ENCODE assay signal across 9 cellular contexts in genomic region chr14:103629503-103630121, GRCh38. TPM values are rescaled to one million over a fixed set of nuclear protein-coding genes. Genes with fewer than 3 reads are reported as not detected.
DNase-seq lines count a peak whose midpoint lies in the region; ATAC-seq, FAIRE-seq and TF ChIP-seq lines count a peak whose summit lies in the region.
"Had no signal": no experiment of that assay in that cellular context is flagged by ENCODE, and none has a peak within 500 bp of the region (broad histone marks: within the 10 kb centered on the region; RNA-seq: fewer than 3 reads in every experiment).

No MANE protein-coding gene starts in this region.

- H3K27ac ChIP-seq in neural progenitor cell: peak overlapping the region; percentile 79

- peaks cover 12% of the 10 kb centered on the region for H3F3A ChIP-seq in neural progenitor cell (ENCODE audit: low read depth)

- no peaks in the 10 kb centered on the region for H3K27me3 Mint-ChIP-seq in activated T-helper 2 cell treated with anti-CD3 and anti-CD28 coated beads, Interferon-gamma antibody, Interleukin-2, Interleukin-4, amounts not matched to agents 10 μg/mL and 5 μg/mL and 100 μg/mL, durations not matched to agents 14 hours and 24 hours and 36 hours (ENCODE audit: low read depth)
- H3K27me3 Mint-ChIP-seq in neural progenitor cell (ENCODE audit: insufficient read depth, low read depth): peaks cover 6% of the 10 kb centered on the region

- peak; percentile 24 for ATAC-seq in GM21737 (IDR thresholded peaks at IDR 0.05; ENCODE audit: unreplicated experiment)
- no peak for ATAC-seq in HG02623 (IDR thresholded peaks at IDR 0.05; ENCODE audit: unreplicated experiment)

- H3K9me3 Mint-ChIP-seq in activated T-helper 2 cell treated with anti-CD3 and anti-CD28 coated beads, Interferon-gamma antibody, Interleukin-2, Interleukin-4, amounts not matched to agents 10 μg/mL and 5 μg/mL and 100 μg/mL, durations not matched to agents 14 hours and 24 hours and 36 hours: no peaks in the 10 kb centered on the region
- no peaks in the 10 kb centered on the region for H3K9me3 Mint-ChIP-seq in neural progenitor cell

- H3K4me3 ChIP-seq in neural progenitor cell: peak overlapping the region; percentile 94

- peak overlapping the region; percentile 63 for H3K27ac Mint-ChIP-seq in activated T-helper 2 cell treated with anti-CD3 and anti-CD28 coated beads, Interferon-gamma antibody, Interleukin-2, Interleukin-4, amounts not matched to agents 10 μg/mL and 5 μg/mL and 100 μg/mL, durations not matched to agents 14 hours and 24 hours and 36 hours
- H3K27ac Mint-ChIP-seq in neural progenitor cell: peak overlapping the region; percentile 74

- peaks cover 30% of the 10 kb centered on the region for H3K4me1 Mint-ChIP-seq in activated T-helper 2 cell treated with anti-CD3 and anti-CD28 coated beads, Interferon-gamma antibody, Interleukin-2, Interleukin-4, amounts not matched to agents 10 μg/mL and 5 μg/mL and 100 μg/mL, durations not matched to agents 14 hours and 24 hours and 36 hours (ENCODE audit: low read depth)
- H3K4me1 Mint-ChIP-seq in neural progenitor cell: peaks cover 34% of the 10 kb centered on the region

- intact Hi-C loops in activated T-helper 2 cell treated with anti-CD3 and anti-CD28 coated beads, Interferon-gamma antibody, Interleukin-2, Interleukin-4, amounts not matched to agents 10 μg/mL and 5 μg/mL and 100 μg/mL, durations not matched to agents 14 hours and 24 hours and 36 hours (cut with micrococcal nuclease): loop anchor here (1.0 to 10.0 kb wide), 4 partner anchors 67 to 293 kb away; partner anchors contain the start of genes BAG5, COA8, MARK3 and XRCC3

- H3K27me3 ChIP-seq in neural progenitor cell: peaks cover 9% of the 10 kb centered on the region

- H3K36me3 Mint-ChIP-seq in activated T-helper 2 cell treated with anti-CD3 and anti-CD28 coated beads, Interferon-gamma antibody, Interleukin-2, Interleukin-4, amounts not matched to agents 10 μg/mL and 5 μg/mL and 100 μg/mL, durations not matched to agents 14 hours and 24 hours and 36 hours (ENCODE audit: low read depth): peaks cover 13% of the 10 kb centered on the region
- H3K36me3 Mint-ChIP-seq in neural progenitor cell: peaks cover 11% of the 10 kb centered on the region

- no peaks in the 10 kb centered on the region for H3K9me3 ChIP-seq in ES-I3 (ENCODE audit: control insufficient read depth, insufficient read depth, low read length)
- H3K9me3 ChIP-seq in neural progenitor cell (ENCODE audit: low read depth): no peaks in the 10 kb centered on the region

- peaks cover 54% of the 10 kb centered on the region for H3K79me2 ChIP-seq in neural progenitor cell (ENCODE audit: low read depth)

- H3K36me3 ChIP-seq in ES-I3 (ENCODE audit: insufficient read depth, low read length): no peaks in the 10 kb centered on the region
- no peaks in the 10 kb centered on the region for H3K36me3 ChIP-seq in neural progenitor cell

- H3K4me1 ChIP-seq in ES-I3 (ENCODE audit: insufficient read depth, low read length) (peaks cover 13% of the 10 kb centered on the region), neural progenitor cell (peaks cover 8% of the 10 kb centered on the region)

- no peak for FAIRE-seq in frontal cortex (lab: Jason Lieb, UNC)
- FAIRE-seq in urothelium cell line (lab: Jason Lieb, UNC): no peak
- FAIRE-seq: colon had no signal

- TF ChIP-seq CTCF in neural progenitor cell (IDR thresholded peaks at IDR 0.05): no peak

- peak overlapping the region; percentile 94 for H3K4me2 ChIP-seq in neural progenitor cell

- peaks cover 52% of the 10 kb centered on the region for H4K20me1 ChIP-seq in neural progenitor cell (ENCODE audit: low read depth)

- peak overlapping the region; percentile 86 for H3K4me3 Mint-ChIP-seq in activated T-helper 2 cell treated with anti-CD3 and anti-CD28 coated beads, Interferon-gamma antibody, Interleukin-2, Interleukin-4, amounts not matched to agents 10 μg/mL and 5 μg/mL and 100 μg/mL, durations not matched to agents 14 hours and 24 hours and 36 hours (ENCODE audit: low read depth)
- H3K4me3 Mint-ChIP-seq in neural progenitor cell: peak overlapping the region; percentile 96

- peak overlapping the region; percentile 92 for H2AFZ ChIP-seq in neural progenitor cell (replicated peaks)

- peak overlapping the region; percentile 78 for H3K9ac ChIP-seq in ES-I3 (ENCODE audit: low read depth, low read length)
- peak overlapping the region; percentile 84 for H3K9ac ChIP-seq in neural progenitor cell

- DNase-seq in NCI-H1105 (lab: John Stamatoyannopoulos, UW) (peak; percentile 8), frontal cortex (ENCODE audit: low spot score in 2 of 2) (peak; percentile 71 to 78), neural progenitor cell (ENCODE audit: low spot score) (peak; percentile 85), urothelium cell line (ENCODE audit: low spot score) (peak; percentile 47)
- peak; percentile 41 for DNase-seq in activated T-helper 2 cell treated with anti-CD3 and anti-CD28 coated beads, Interferon-gamma antibody, Interleukin-2, Interleukin-4, amounts not matched to agents 10 μg/mL and 5 μg/mL and 100 μg/mL, durations not matched to agents 14 hours and 24 hours and 36 hours (ENCODE audit: low spot score)

RNA-seq across cellular contexts. Expression of gene KLC1, which starts 0.6 kb away (rescaled TPM):
- total RNA-seq in activated T-helper 2 cell treated with anti-CD3 and anti-CD28 coated beads, Interferon-gamma antibody, Interleukin-2, Interleukin-4, amounts not matched to agents 10 μg/mL and 5 μg/mL and 100 μg/mL, durations not matched to agents 14 hours and 24 hours and 36 hours: 161 and 169 TPM in 2 replicates
- 322 TPM for total RNA-seq in frontal cortex
- total RNA-seq in neural progenitor cell (ENCODE audit: low replicate concordance): 163 and 232 TPM in 2 replicates

Comparison
In these comparisons a context has a peak if more than half of its experiments do, and no peak if none do; other contexts are left out.
1. DNase-seq: peak in every context shown above with its lines; median percentile 85 in neural progenitor cell; 74 in frontal cortex; 47 in urothelium cell line; 41 in activated T-helper 2 cell treated with anti-CD3 and anti-CD28 coated beads, Interferon-gamma antibody, Interleukin-2, Interleukin-4, amounts not matched to agents 10 μg/mL and 5 μg/mL and 100 μg/mL, durations not matched to agents 14 hours and 24 hours and 36 hours; 8 in NCI-H1105.